ENCODE assay signal across 12 cellular contexts in genomic region chr7:51428226-51428887, GRCh38.
A peak's percentile ranks its signal among the peaks of the same experiment; 100 is the strongest.
DNase-seq lines count a peak whose midpoint lies in the region; ATAC-seq and TF ChIP-seq lines count a peak whose summit lies in the region.
"Had no signal": no experiment of that assay in that cellular context is flagged by ENCODE, and none has a peak within 500 bp of the region (broad histone marks: within the 10 kb centered on the region; RNA-seq: fewer than 3 reads in every experiment).

No MANE protein-coding gene starts in this region.

- H3K79me1 ChIP-seq in IMR-90 (ENCODE audit: low read depth in 1 of 2, low read length in 2 of 2) = no peaks in the 10 kb centered on the region

- no peak overlapping the region for H2BK120ac ChIP-seq in IMR-90 (ENCODE audit: low read depth, low read length)

- H2AK9ac ChIP-seq in IMR-90 (replicated peaks; ENCODE audit: low read depth, low read length, poor library complexity) = no peak overlapping the region

- no peak for TF ChIP-seq RAD21 in IMR-90 (IDR thresholded peaks at IDR 0.05; ENCODE audit: low read length)

- no peak overlapping the region for H3K18ac ChIP-seq in IMR-90 (ENCODE audit: low read depth, low read length)

- no peak overlapping the region for H4K5ac ChIP-seq in IMR-90 (ENCODE audit: low read depth, low read length)

- H3K27me3 Mint-ChIP-seq in activated naive CD8-positive, alpha-beta T cell treated with anti-CD3 and anti-CD28 coated beads for 36 hours = peaks cover 10% of the 10 kb centered on the region

- no peak overlapping the region for H3K4me3 ChIP-seq in IMR-90 (ENCODE audit: insufficient read depth, low read depth, low read length)
- H3K4me3 ChIP-seq: thoracic aorta had no signal

- H3K36me3 Mint-ChIP-seq in activated naive CD8-positive, alpha-beta T cell treated with anti-CD3 and anti-CD28 coated beads for 36 hours = no peaks in the 10 kb centered on the region
- H3K36me3 Mint-ChIP-seq: memory B cell had no signal

- H2AK5ac ChIP-seq in IMR-90 (ENCODE audit: low read depth, low read length) = no peak overlapping the region

- no peaks in the 10 kb centered on the region for H3K9me3 Mint-ChIP-seq in activated naive CD8-positive, alpha-beta T cell treated with anti-CD3 and anti-CD28 coated beads for 36 hours

- H3K14ac ChIP-seq in IMR-90 (replicated peaks; ENCODE audit: low read depth, low read length) = no peak overlapping the region

- POLR2A ChIA-PET in IMR-90 (lab: Charles Lee; ENCODE audit: unreplicated experiment) = no interaction called here

- no peak overlapping the region for H4K8ac ChIP-seq in IMR-90 (ENCODE audit: low read depth in 2 of 2, low read length in 2 of 2)

- peaks cover 1% of the 10 kb centered on the region for H3K4me1 Mint-ChIP-seq in activated naive CD8-positive, alpha-beta T cell treated with anti-CD3 and anti-CD28 coated beads for 36 hours
- H3K4me1 Mint-ChIP-seq: memory B cell had no signal

- no peak overlapping the region for H3K4me3 Mint-ChIP-seq in activated naive CD8-positive, alpha-beta T cell treated with anti-CD3 and anti-CD28 coated beads for 36 hours
- H3K4me3 Mint-ChIP-seq: memory B cell had no signal

- no peak overlapping the region for H3K4me2 ChIP-seq in IMR-90 (ENCODE audit: low read depth, low read length)

- H2BK5ac ChIP-seq in IMR-90 (ENCODE audit: low read depth, low read length, poor library complexity, severe bottlenecking) = no peak overlapping the region

- H3K23ac ChIP-seq in IMR-90 (ENCODE audit: low read depth, low read length) = no peak overlapping the region

- H3K9me1 ChIP-seq in IMR-90 (ENCODE audit: insufficient read depth, low read length) = no peaks in the 10 kb centered on the region

- H2BK15ac ChIP-seq in IMR-90 (ENCODE audit: low read depth, low read length) = no peak overlapping the region

- peak; percentile 74 for TF ChIP-seq CTCF in C4-2B (conservative IDR thresholded peaks at IDR 0.05)
- TF ChIP-seq CTCF in IMR-90 (conservative IDR thresholded peaks at IDR 0.05; ENCODE audit: low read depth, low read length) = 0 out of 2 replicates have a peak, but pooled peaks have one; percentile 6

- H3K4me1 ChIP-seq in IMR-90 (ENCODE audit: control insufficient read depth, insufficient read depth, low read length) = no peaks in the 10 kb centered on the region

- H3K4ac ChIP-seq in IMR-90 (ENCODE audit: low read depth, low read length) = no peak overlapping the region

- H3K27ac Mint-ChIP-seq in activated naive CD8-positive, alpha-beta T cell treated with anti-CD3 and anti-CD28 coated beads for 36 hours = no peak overlapping the region
- H3K27ac Mint-ChIP-seq: memory B cell had no signal

- no peak overlapping the region for H3K56ac ChIP-seq in IMR-90 (ENCODE audit: extremely low read depth, insufficient read depth, low read length)

- no TSS peak for BruUV-seq in IMR-90 (replicated peaks; lab: Mats Ljungman, UMichigan)

- intact Hi-C loops in IMR-90 (cut with micrococcal nuclease) = no loop called here
- intact Hi-C loops in left colon (cut with DNase I, micrococcal nuclease) = no loop called here

- peaks cover 1% of the 10 kb centered on the region; the same call in 1 of the 2 replicates for H3K9me3 ChIP-seq in IMR-90 (ENCODE audit: control insufficient read depth, insufficient read depth, low read length)
- H3K9me3 ChIP-seq: thoracic aorta had no signal

- no CpG with 5 or more reads among the region's 8 CpGs for WGBS in IMR-90 (ENCODE audit: extremely low coverage in 2 of 2, insufficient read length in 1 of 2), 2 experiments

- H3K36me3 ChIP-seq in IMR-90 (ENCODE audit: control insufficient read depth, insufficient read depth, low read length) = no peaks in the 10 kb centered on the region
- H3K36me3 ChIP-seq: thoracic aorta had no signal

- in situ Hi-C loops in IMR-90 (cut with MboI; ENCODE audit: low sequenced_read_pairs) = no loop called here

- H3K9ac ChIP-seq in IMR-90 (ENCODE audit: low read depth, low read length) = no peak overlapping the region

- no peak overlapping the region for H4K91ac ChIP-seq in IMR-90 (ENCODE audit: insufficient read depth, low read depth, low read length)

- ATAC-seq in IMR-90 (ENCODE audit: low read depth) (no peak), left colon (peak; percentile 58), GM19455 (IDR thresholded peaks at IDR 0.05; ENCODE audit: unreplicated experiment) (no peak), HG02840 (IDR thresholded peaks at IDR 0.05; ENCODE audit: low FRiP score, unreplicated experiment) (no peak)
- ATAC-seq: activated CD4-positive, CD25-positive, alpha-beta regulatory T cell treated with anti-CD3 and anti-CD28 coated beads, Interleukin-2, amount 50 U/mL, for 24 hours; esophagus mucosa had no signal

- dilution Hi-C loops in IMR-90 (cut with HindIII; ENCODE audit: low sequenced_read_pairs, unreplicated experiment) = no loop called here

- H3K27ac ChIP-seq in C4-2B = no peak overlapping the region
- no peak overlapping the region for H3K27ac ChIP-seq in IMR-90 (ENCODE audit: insufficient read depth, low read length)
- H3K27ac ChIP-seq: thoracic aorta had no signal

- no peaks in the 10 kb centered on the region for H3K27me3 ChIP-seq in IMR-90 (ENCODE audit: control insufficient read depth, insufficient read depth, low read length)

- H4K20me1 ChIP-seq in IMR-90 (ENCODE audit: insufficient read depth, low read length) = no peaks in the 10 kb centered on the region

- DNase-seq in IMR-90 (no peak), RPMI8226 (peak; percentile 11), left colon (peak in 1 of 2 donors; percentile 17), NK-92 (lab: John Stamatoyannopoulos, UW; ENCODE audit: unreplicated experiment) (no peak)
- DNase-seq in activated naive CD8-positive, alpha-beta T cell treated with anti-CD3 and anti-CD28 coated beads for 36 hours = no peak

- CTCF ChIA-PET in IMR-90 (lab: Yijun Ruan, JAX) = no interaction called here

- H2BK20ac ChIP-seq in IMR-90 (ENCODE audit: low read depth, low read length) = no peak overlapping the region

- no peak overlapping the region for H2AFZ ChIP-seq in IMR-90 (replicated peaks; ENCODE audit: low read length, poor library complexity)

- TF ChIP-seq POLR2A in IMR-90 (IDR thresholded peaks at IDR 0.05; ENCODE audit: low read depth, low read length) = no peak

TF ChIP-seq in IMR-90, 13 proteins besides CTCF, POLR2A, EP300 and RAD21:
- TF ChIP-seq MXI1 (IDR thresholded peaks at IDR 0.05; ENCODE audit: borderline replicate concordance, low read depth, low read length) (no peak), USF2 (IDR thresholded peaks at IDR 0.05; ENCODE audit: low read depth, low read length) (no peak), CEBPB (IDR thresholded peaks at IDR 0.05; ENCODE audit: low read depth, low read length) (no peak), MAZ (IDR thresholded peaks at IDR 0.05; ENCODE audit: borderline replicate concordance, low read depth, low read length) (no peak)
- TF ChIP-seq, protein P1, sequence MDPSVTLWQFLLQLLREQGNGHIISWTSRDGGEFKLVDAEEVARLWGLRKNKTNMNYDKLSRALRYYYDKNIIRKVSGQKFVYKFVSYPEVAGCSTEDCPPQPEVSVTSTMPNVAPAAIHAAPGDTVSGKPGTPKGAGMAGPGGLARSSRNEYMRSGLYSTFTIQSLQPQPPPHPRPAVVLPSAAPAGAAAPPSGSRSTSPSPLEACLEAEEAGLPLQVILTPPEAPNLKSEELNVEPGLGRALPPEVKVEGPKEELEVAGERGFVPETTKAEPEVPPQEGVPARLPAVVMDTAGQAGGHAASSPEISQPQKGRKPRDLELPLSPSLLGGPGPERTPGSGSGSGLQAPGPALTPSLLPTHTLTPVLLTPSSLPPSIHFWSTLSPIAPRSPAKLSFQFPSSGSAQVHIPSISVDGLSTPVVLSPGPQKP (IDR thresholded peaks at IDR 0.05; ENCODE audit: borderline replicate concordance, low read depth, low read length) = no peak
